Comparison of ENCODE assay signal across 11 cellular contexts in genomic region chr16:15493416-15494181, GRCh38. TPM values are rescaled to one million over a fixed set of nuclear protein-coding genes. Genes with fewer than 3 reads are reported as not detected.
A peak's percentile ranks its signal among the peaks of the same experiment; 100 is the strongest.
DNase-seq lines count a peak whose midpoint lies in the region; ATAC-seq, FAIRE-seq and TF ChIP-seq lines count a peak whose summit lies in the region.
"Had no signal": no experiment of that assay in that cellular context is flagged by ENCODE, and none has a peak within 500 bp of the region (broad histone marks: within the 10 kb centered on the region; RNA-seq: fewer than 3 reads in every experiment).

No MANE protein-coding gene starts in this region.

- dilution Hi-C loops in endothelial cell of umbilical vein (cut with MboI; ENCODE audit: extremely low pct_ligation_motif_present, low sequenced_read_pairs): no loop called here
- dilution Hi-C loops in mammary epithelial cell (cut with HindIII; ENCODE audit: low sequenced_read_pairs): no loop called here

- CTCF ChIA-PET in endothelial cell of umbilical vein (lab: Charles Lee) (interaction anchor here (1.0 kb wide), 1 partner anchor 9 kb away, joined by 5 read pairs; no protein-coding TSS in a partner anchor), mammary epithelial cell (lab: Charles Lee; ENCODE audit: low non-redundant PET) (no interaction called here)

- peak; percentile 49 for FAIRE-seq in endothelial cell of umbilical vein (lab: Jason Lieb, UNC)
- FAIRE-seq: TTC549 had no signal

- H3K9ac ChIP-seq in endothelial cell of umbilical vein (replicated peaks; ENCODE audit: extremely low read depth, insufficient read depth, low read length): no peak overlapping the region
- no peak overlapping the region for H3K9ac ChIP-seq in mammary epithelial cell (ENCODE audit: insufficient read depth, low read length)

- H3K9me1 ChIP-seq in endothelial cell of umbilical vein (replicated peaks; ENCODE audit: control insufficient read depth, extremely low read depth, insufficient read depth, low read length): no peaks in the 10 kb centered on the region

- POLR2A ChIA-PET in endothelial cell of umbilical vein (lab: Charles Lee): no interaction called here

- peak; percentile 81 for DNase-seq in GM03348 (ENCODE audit: low spot score)
- peak; percentile 88 for DNase-seq in NCI-H524 treated with DMSO at 0.1 percent for 48 hours (lab: John Stamatoyannopoulos, UW)
- DNase-seq in endothelial cell of umbilical vein (ENCODE audit: low read depth, low spot score): peak; percentile 40
- DNase-seq in sciatic nerve (ENCODE audit: low spot score): no peak
- no peak for DNase-seq in GM19240 (ENCODE audit: insufficient read length, low spot score)
- no peak for DNase-seq in mammary epithelial cell
- no peak for DNase-seq in NCI-H69 (lab: John Stamatoyannopoulos, UW)
- DNase-seq: NCI-H1105 treated with DMSO at 0.1 percent for 48 hours; stimulated activated CD8-positive, alpha-beta memory T cell treated with anti-CD3 and anti-CD28 coated beads, Interleukin-4, amount 100 ng/mL, for 48 hours had no signal

- TF ChIP-seq CTCF in endothelial cell of umbilical vein (IDR thresholded peaks at IDR 0.05; ENCODE audit: extremely low read depth in 1 of 2, insufficient read depth in 1 of 2, low read depth in 1 of 2, low read length in 2 of 2) (no peak), mammary epithelial cell (conservative IDR thresholded peaks at IDR 0.05 in 1 of 2, IDR thresholded peaks at IDR 0.05 in 1 of 2; ENCODE audit: extremely low read depth in 1 of 2, insufficient read depth in 1 of 2, low read depth in 1 of 2, low read length in 2 of 2) (no peak)

- in situ Hi-C loops in mammary epithelial cell (cut with MboI; ENCODE audit: low sequenced_read_pairs in 2 of 2): no loop called here

- no peaks in the 10 kb centered on the region for H4K20me1 ChIP-seq in endothelial cell of umbilical vein (replicated peaks; ENCODE audit: control insufficient read depth, extremely low read depth, insufficient read depth, low read length)
- H4K20me1 ChIP-seq in mammary epithelial cell (ENCODE audit: insufficient read depth, low read length): no peaks in the 10 kb centered on the region

- H3K9me3 ChIP-seq in endothelial cell of umbilical vein (replicated peaks; ENCODE audit: control insufficient read depth, insufficient read depth, low read length) (no peaks in the 10 kb centered on the region), mammary epithelial cell (replicated peaks; ENCODE audit: insufficient read depth, low read length) (no peaks in the 10 kb centered on the region)

- no peak overlapping the region for H2AFZ ChIP-seq in endothelial cell of umbilical vein (ENCODE audit: low read depth, low read length)
- H2AFZ ChIP-seq in mammary epithelial cell (ENCODE audit: low read depth, low read length): no peak overlapping the region

- H3K27me3 ChIP-seq in endothelial cell of umbilical vein (ENCODE audit: control insufficient read depth in 2 of 2, insufficient read depth in 2 of 2, low read length in 2 of 2): no peaks in the 10 kb centered on the region
- no peaks in the 10 kb centered on the region for H3K27me3 ChIP-seq in mammary epithelial cell (ENCODE audit: insufficient read depth, low read length)

- no peak overlapping the region for H3K27ac ChIP-seq in endothelial cell of umbilical vein (ENCODE audit: insufficient read depth, low read depth, low read length)
- no peak overlapping the region for H3K27ac ChIP-seq in mammary epithelial cell (ENCODE audit: insufficient read depth, low read depth, low read length)

- H3K4me3 ChIP-seq in endothelial cell of umbilical vein (replicated peaks in 1 of 3; ENCODE audit: insufficient read depth in 1 of 3, low read depth in 1 of 3, low read length in 3 of 3): no peak overlapping the region
- no peak overlapping the region for H3K4me3 ChIP-seq in mammary epithelial cell (replicated peaks in 1 of 3; ENCODE audit: insufficient read depth in 1 of 3, low read depth in 2 of 3, low read length in 3 of 3)

- no peaks in the 10 kb centered on the region for H3K79me2 ChIP-seq in endothelial cell of umbilical vein (ENCODE audit: control insufficient read depth, insufficient read depth, low read length)
- H3K79me2 ChIP-seq in mammary epithelial cell (ENCODE audit: insufficient read depth, low read length): no peaks in the 10 kb centered on the region

- 88% methylated on average over 10 of the region's 10 CpGs for WGBS in mammary epithelial cell (ENCODE audit: low coverage, missing lambda C conversion rate)

- TF ChIP-seq POLR2A in endothelial cell of umbilical vein (IDR thresholded peaks at IDR 0.05; ENCODE audit: low read depth, low read length): no peak

- BruUV-seq in endothelial cell of umbilical vein (replicated peaks; lab: Mats Ljungman, UMichigan): no TSS peak
- no TSS peak for BruUV-seq in mammary epithelial cell (replicated peaks; lab: Mats Ljungman, UMichigan)

- H3K36me3 ChIP-seq in endothelial cell of umbilical vein (ENCODE audit: control insufficient read depth in 2 of 2, extremely low read depth in 1 of 2, insufficient read depth in 2 of 2, low read length in 2 of 2) (no peaks in the 10 kb centered on the region), mammary epithelial cell (ENCODE audit: insufficient read depth, low read length) (no peaks in the 10 kb centered on the region)

- H3K4me1 ChIP-seq in endothelial cell of umbilical vein (ENCODE audit: control insufficient read depth, extremely low read depth, insufficient read depth, low read length) (peaks cover 20% of the 10 kb centered on the region), mammary epithelial cell (ENCODE audit: insufficient read depth, low read length) (peaks cover 5% of the 10 kb centered on the region)

- ATAC-seq in sciatic nerve (peak; percentile 69), GM18502 (IDR thresholded peaks at IDR 0.05; ENCODE audit: poor library complexity, unreplicated experiment) (no peak)

- no peak overlapping the region for H3K4me2 ChIP-seq in endothelial cell of umbilical vein (ENCODE audit: insufficient read depth, low read length)
- no peak overlapping the region for H3K4me2 ChIP-seq in mammary epithelial cell (ENCODE audit: insufficient read depth, low read depth, low read length)

- intact Hi-C loops in endothelial cell of umbilical vein (cut with micrococcal nuclease) (no loop called here), sciatic nerve (cut with DNase I) (no loop called here), mammary epithelial cell (cut with micrococcal nuclease) (no loop called here)

TF ChIP-seq in endothelial cell of umbilical vein, 7 proteins besides CTCF, POLR2A, EP300 and RAD21:
- TF ChIP-seq FOS (IDR thresholded peaks at IDR 0.05; ENCODE audit: borderline replicate concordance, insufficient read depth, low read length) (no peak), EZH2 (IDR thresholded peaks at IDR 0.05; ENCODE audit: borderline replicate concordance, low read depth, low read length, severe bottlenecking) (no peak), JUN (IDR thresholded peaks at IDR 0.05; ENCODE audit: borderline replicate concordance, insufficient read depth, insufficient read length, low read depth) (no peak), POLR2AphosphoS5 (IDR thresholded peaks at IDR 0.05; ENCODE audit: insufficient read depth, low read depth, low read length) (no peak), GATA2 (IDR thresholded peaks at IDR 0.05; ENCODE audit: insufficient read depth, insufficient read length, low read depth, low read length) (no peak), MYC (IDR thresholded peaks at IDR 0.05; ENCODE audit: low read depth, low read length) (no peak), MAX (IDR thresholded peaks at IDR 0.05; ENCODE audit: insufficient read depth, insufficient read length) (no peak)

RNA-seq across cellular contexts. Expression of gene BMERB1, which starts 59.2 kb away (rescaled TPM):
- 14.1 and 27.2 TPM in 2 replicates for total RNA-seq in endothelial cell of umbilical vein
- polyA plus RNA-seq in endothelial cell of umbilical vein: 17.4 and 18.6 TPM in 2 replicates
- 17.5 and 18.0 TPM in 2 replicates for polyA plus RNA-seq in endothelial cell of umbilical vein (2011; cell fraction: cytosol; rRNA removed)
- polyA plus RNA-seq in endothelial cell of umbilical vein (2011; cell fraction: nucleus; rRNA removed): 11.0 and 17.5 TPM in 2 replicates
- polyA plus RNA-seq in endothelial cell of umbilical vein (2012): 10.2 and 17.4 TPM in 2 replicates
- 18.5 and 18.6 TPM in 2 replicates for polyA minus RNA-seq in endothelial cell of umbilical vein
- polyA minus RNA-seq in endothelial cell of umbilical vein (2011; cell fraction: cytosol; rRNA and poly(A)+ RNA removed): 4.0 TPM
- 6.7 and 7.5 TPM in 2 replicates for polyA minus RNA-seq in endothelial cell of umbilical vein (2011; cell fraction: nucleus; rRNA and poly(A)+ RNA removed)
- total RNA-seq in sciatic nerve: 40.0 TPM
- 10 to 100 TPM; 15.7 to 18.5 TPM for total RNA-seq in mammary epithelial cell
- polyA plus RNA-seq in mammary epithelial cell: 9.4 TPM
- polyA minus RNA-seq in mammary epithelial cell: 0.67 TPM

Comparison
In these comparisons a context has a peak if more than half of its experiments do, and no peak if none do; other contexts are left out.
1. DNase-seq: peak in GM03348 (single experiment), NCI-H524 treated with DMSO at 0.1 percent for 48 hours (single experiment) and endothelial cell of umbilical vein (single experiment); none in sciatic nerve (single experiment), GM19240 (single experiment), mammary epithelial cell (single experiment) and NCI-H69 (single experiment).